Comparison of ENCODE assay signal across 9 cellular contexts in genomic region chr3:105746226-105746996, GRCh38.
DNase-seq lines count a peak whose midpoint lies in the region; ATAC-seq and TF ChIP-seq lines count a peak whose summit lies in the region.
"Had no signal": no experiment of that assay in that cellular context is flagged by ENCODE, and none has a peak within 500 bp of the region (broad histone marks: within the 10 kb centered on the region; RNA-seq: fewer than 3 reads in every experiment).

No MANE protein-coding gene starts in this region.

- peaks cover 0 to 1% (median 0%) of the 10 kb centered on the region in 7 donors for H3K9me3 Mint-ChIP-seq in CD4-positive, CD25-positive, alpha-beta regulatory T cell
- H3K9me3 Mint-ChIP-seq in activated CD4-positive, alpha-beta memory T cell treated with anti-CD3 and anti-CD28 coated beads, Interleukin-2, amount 10 ng/mL, durations not matched to agents 7 days and 5 days = peaks cover 12% of the 10 kb centered on the region

- H2BK120ac ChIP-seq in trophoblast cell (ENCODE audit: insufficient read depth, low read length, poor library complexity) = no peak overlapping the region

- no peak overlapping the region for H3K14ac ChIP-seq in trophoblast cell (ENCODE audit: low read length)

- no peak overlapping the region for H2AFZ ChIP-seq in trophoblast cell (ENCODE audit: insufficient read depth, low read length, poor library complexity)

- H3K79me1 ChIP-seq in trophoblast cell (ENCODE audit: low read length) = no peaks in the 10 kb centered on the region

- H3K9me3 ChIP-seq in CD4-positive, CD25-positive, alpha-beta regulatory T cell (ENCODE audit: control insufficient read depth in 2 of 2, low read length in 2 of 2) = no peaks in the 10 kb centered on the region
- H3K9me3 ChIP-seq in right lobe of liver (no peaks in the 10 kb centered on the region), trophoblast cell (ENCODE audit: insufficient read depth, low read depth, low read length) (no peaks in the 10 kb centered on the region)

- no peak overlapping the region for H4K91ac ChIP-seq in trophoblast cell (ENCODE audit: low read depth, low read length)

- in situ Hi-C loops in brain microvascular endothelial cell (cut with HindIII; ENCODE audit: low pct_ligation_motif_present, low sequenced_read_pairs) = no loop called here

- TF ChIP-seq POLR2A in right lobe of liver (IDR thresholded peaks at IDR 0.05) = no peak

- intact Hi-C loops in right lobe of liver (cut with DNase I) = no loop called here

- H3K4me1 Mint-ChIP-seq in CD4-positive, CD25-positive, alpha-beta regulatory T cell = peaks cover 15 to 75% (median 43%) of the 10 kb centered on the region in 4 donors
- peaks cover 55% of the 10 kb centered on the region for H3K4me1 Mint-ChIP-seq in activated CD4-positive, alpha-beta memory T cell treated with anti-CD3 and anti-CD28 coated beads, Interleukin-2, amount 10 ng/mL, durations not matched to agents 7 days and 5 days

- H3K27ac ChIP-seq in CD4-positive, CD25-positive, alpha-beta regulatory T cell (ENCODE audit: insufficient read depth, low read length, poor library complexity, severe bottlenecking) = peak overlapping the region; percentile 28
- H3K27ac ChIP-seq in right lobe of liver (no peak overlapping the region), brain microvascular endothelial cell (no peak overlapping the region), trophoblast cell (ENCODE audit: low read depth, low read length) (no peak overlapping the region)
- H3K27ac ChIP-seq: HL-60 had no signal

- ATAC-seq in CD4-positive, CD25-positive, alpha-beta regulatory T cell (ENCODE audit: low read depth in 2 of 2) = peak; percentile 13 to 17
- ATAC-seq in GM21786 (IDR thresholded peaks at IDR 0.05; ENCODE audit: unreplicated experiment) (peak; percentile 96), right lobe of liver (peak; percentile 32 to 70 (median 46))

- H4K12ac ChIP-seq in trophoblast cell (ENCODE audit: low read depth, low read length) = no peak overlapping the region

- no peak overlapping the region for H3K18ac ChIP-seq in trophoblast cell (ENCODE audit: low read length)

- peak overlapping the region; percentile 34 to 90 (median 89) for H3K27ac Mint-ChIP-seq in CD4-positive, CD25-positive, alpha-beta regulatory T cell
- peak overlapping the region; percentile 79 for H3K27ac Mint-ChIP-seq in activated CD4-positive, alpha-beta memory T cell treated with anti-CD3 and anti-CD28 coated beads, Interleukin-2, amount 10 ng/mL, durations not matched to agents 7 days and 5 days

- peaks cover 3% of the 10 kb centered on the region for H3K36me3 ChIP-seq in CD4-positive, CD25-positive, alpha-beta regulatory T cell (ENCODE audit: control insufficient read depth, insufficient read depth, low read length)
- H3K36me3 ChIP-seq in right lobe of liver (no peaks in the 10 kb centered on the region), brain microvascular endothelial cell (replicated peaks) (no peaks in the 10 kb centered on the region), trophoblast cell (ENCODE audit: control insufficient read depth in 1 of 2, insufficient read depth in 2 of 2, low read length in 2 of 2) (peaks cover 0 to 4% of the 10 kb centered on the region in 2 experiments)

- POLR2A ChIA-PET in activated CD4-positive, alpha-beta memory T cell treated with anti-CD3 and anti-CD28 coated beads, Interleukin-2, amount 10 ng/mL, durations not matched to agents 7 days and 5 days (lab: Charles Lee) = no interaction called here

- H2BK5ac ChIP-seq in trophoblast cell (ENCODE audit: low read depth, low read length, poor library complexity) = no peak overlapping the region

- no peak overlapping the region for H4K8ac ChIP-seq in trophoblast cell (ENCODE audit: low read depth, low read length)

- no peak overlapping the region for H2AK5ac ChIP-seq in trophoblast cell (ENCODE audit: low read length)

- peak overlapping the region; percentile 6 to 66 (median 56) for H3K4me3 Mint-ChIP-seq in CD4-positive, CD25-positive, alpha-beta regulatory T cell
- H3K4me3 Mint-ChIP-seq in activated CD4-positive, alpha-beta memory T cell treated with anti-CD3 and anti-CD28 coated beads, Interleukin-2, amount 10 ng/mL, durations not matched to agents 7 days and 5 days = peak overlapping the region; percentile 54

- no peak overlapping the region for H3K9ac ChIP-seq in trophoblast cell (ENCODE audit: low read length)

- TF ChIP-seq CTCF in right lobe of liver (IDR thresholded peaks at IDR 0.05) (no peak), brain microvascular endothelial cell (IDR thresholded peaks at IDR 0.05; ENCODE audit: low read depth, low read length, missing control alignments) (no peak)

- H3K23ac ChIP-seq in trophoblast cell (ENCODE audit: low read length) = no peak overlapping the region

- no peak overlapping the region for H3K4ac ChIP-seq in trophoblast cell (ENCODE audit: low read depth, low read length)

- H3K27me3 ChIP-seq in CD4-positive, CD25-positive, alpha-beta regulatory T cell (ENCODE audit: control insufficient read depth, insufficient read depth, low read length) = no peaks in the 10 kb centered on the region
- H3K27me3 ChIP-seq in right lobe of liver = no peaks in the 10 kb centered on the region
- H3K27me3 ChIP-seq in brain microvascular endothelial cell (replicated peaks) = no peaks in the 10 kb centered on the region
- no peaks in the 10 kb centered on the region for H3K27me3 ChIP-seq in trophoblast cell (ENCODE audit: insufficient read depth, low read length)

- H3K27me3 Mint-ChIP-seq in CD4-positive, CD25-positive, alpha-beta regulatory T cell = no peaks in the 10 kb centered on the region
- H3K27me3 Mint-ChIP-seq in activated CD4-positive, alpha-beta memory T cell treated with anti-CD3 and anti-CD28 coated beads, Interleukin-2, amount 10 ng/mL, durations not matched to agents 7 days and 5 days = no peaks in the 10 kb centered on the region

- DNase-seq in CD4-positive, CD25-positive, alpha-beta regulatory T cell = no peak
- DNase-seq in activated CD4-positive, alpha-beta memory T cell treated with anti-CD3 and anti-CD28 coated beads, Interleukin-2, amount 10 ng/mL, durations not matched to agents 7 days and 5 days = no peak
- DNase-seq in right lobe of liver = no peak
- no peak for DNase-seq in stimulated activated CD4-positive, alpha-beta T cell treated with anti-CD3 and anti-CD28 coated beads, Interleukin-2, amount 100 ng/mL, for 48 hours
- DNase-seq in NK-92 treated with Interleukin-12 subunit alpha and Interleukin-12 subunit beta, amount 100 ng/mL, for 24 hours (lab: John Stamatoyannopoulos, UW) = no peak
- DNase-seq in brain microvascular endothelial cell = no peak
- no peak for DNase-seq in trophoblast cell

- peaks cover 24% of the 10 kb centered on the region for H3K36me3 Mint-ChIP-seq in CD4-positive, CD25-positive, alpha-beta regulatory T cell
- peaks cover 64% of the 10 kb centered on the region for H3K36me3 Mint-ChIP-seq in activated CD4-positive, alpha-beta memory T cell treated with anti-CD3 and anti-CD28 coated beads, Interleukin-2, amount 10 ng/mL, durations not matched to agents 7 days and 5 days (ENCODE audit: low read depth)

- H3K4me1 ChIP-seq in CD4-positive, CD25-positive, alpha-beta regulatory T cell (ENCODE audit: control insufficient read depth, insufficient read depth, low read length, poor library complexity, severe bottlenecking) = peaks cover 45% of the 10 kb centered on the region
- H3K4me1 ChIP-seq in right lobe of liver (no peaks in the 10 kb centered on the region), trophoblast cell (ENCODE audit: control insufficient read depth in 1 of 2, insufficient read depth in 2 of 2, low read length in 2 of 2) (no peaks in the 10 kb centered on the region)

- H2BK12ac ChIP-seq in trophoblast cell (ENCODE audit: low read length) = no peak overlapping the region

- CTCF ChIA-PET in activated CD4-positive, alpha-beta memory T cell treated with anti-CD3 and anti-CD28 coated beads, Interleukin-2, amount 10 ng/mL, durations not matched to agents 7 days and 5 days (lab: Charles Lee) = no interaction called here

- no peak overlapping the region for H3K4me2 ChIP-seq in trophoblast cell (ENCODE audit: low read length)

- no peaks in the 10 kb centered on the region for H3K79me2 ChIP-seq in trophoblast cell (ENCODE audit: control insufficient read depth, insufficient read depth, low read length, poor library complexity)

- WGBS in right lobe of liver (ENCODE audit: insufficient coverage, low coverage, low lambda C conversion rate, missing lambda C conversion rate) = 72% methylated on average over 3 of the region's 3 CpGs
- WGBS in trophoblast cell (ENCODE audit: extremely low coverage, insufficient coverage, insufficient read length) = no CpG with 5 or more reads among the region's 3 CpGs

- peak overlapping the region; percentile 58 for H3K4me3 ChIP-seq in CD4-positive, CD25-positive, alpha-beta regulatory T cell (ENCODE audit: low read depth, low read length)
- H3K4me3 ChIP-seq in right lobe of liver = no peak overlapping the region
- no peak overlapping the region for H3K4me3 ChIP-seq in brain microvascular endothelial cell (ENCODE audit: low read depth, low read length)
- H3K4me3 ChIP-seq in trophoblast cell (ENCODE audit: low read depth, low read length) = no peak overlapping the region

Comparison
In these comparisons a context has a peak if more than half of its experiments do, and no peak if none do; other contexts are left out.
1. ATAC-seq: peak in every context shown above with its lines; median percentile 96 in GM21786; 46 in right lobe of liver; 15 in CD4-positive, CD25-positive, alpha-beta regulatory T cell.